24 cellular contexts compared by ENCODE assay signal in genomic region chr20:25526446-25526845, GRCh38. TPM values are rescaled to one million over a fixed set of nuclear protein-coding genes. Genes with fewer than 3 reads are reported as not detected.
DNase-seq lines count a peak whose midpoint lies in the region; ATAC-seq and TF ChIP-seq lines count a peak whose summit lies in the region.
"Had no signal": no experiment of that assay in that cellular context is flagged by ENCODE, and none has a peak within 500 bp of the region (broad histone marks: within the 10 kb centered on the region; RNA-seq: fewer than 3 reads in every experiment).

No MANE protein-coding gene starts in this region.

- peaks cover 17% of the 10 kb centered on the region for H3K4me1 ChIP-seq in osteoblast (ENCODE audit: insufficient read depth, low read length)
- H3K4me1 ChIP-seq: heart right ventricle, prostate gland, testis had no signal

- H4K20me1 ChIP-seq in osteoblast (ENCODE audit: insufficient read depth, low read length): no peaks in the 10 kb centered on the region

- peak; percentile 63 for DNase-seq in cardiac septum (ENCODE audit: low spot score)
- no peak for DNase-seq in left ventricle myocardium superior
- no peak for DNase-seq in coronary artery (ENCODE audit: low spot score)
- no peak for DNase-seq in osteoblast (ENCODE audit: insufficient read length, low spot score, missing footprints)
- no peak for DNase-seq in KBM-7
- DNase-seq in NCI-H187 (lab: John Stamatoyannopoulos, UW): no peak
- no peak for DNase-seq in SHP77 treated with DMSO at 0.1 percent for 48 hours (lab: John Stamatoyannopoulos, UW)
- DNase-seq: activated CD8-positive, alpha-beta memory T cell treated with anti-CD3 and anti-CD28 coated beads, Interleukin-2, amount 10 ng/mL, durations not matched to agents 7 days and 5 days; activated naive CD4-positive, alpha-beta T cell treated with anti-CD3 and anti-CD28 coated beads, Interleukin-2, amount 10 ng/mL, durations not matched to agents 7 days and 5 days; activated T-cell treated with anti-CD3 and anti-CD28 coated beads, Interleukin-2, amount 50 U/mL, for 72 hours; amygdala; cortex of kidney; DMS153; heart right ventricle; MM.1S; NCI-H1417; NCI-H2081; stimulated activated naive CD8-positive, alpha-beta T cell treated with anti-CD3 and anti-CD28 coated beads, Interleukin-15, Interleukin-2, amounts not matched to agents 100 U/mL and 50 U/mL, for 24 hours; testis; WERI-Rb-1 had no signal

- in situ Hi-C loops in KBM-7 (cut with MboI; ENCODE audit: low pct_unique_long_range_greater_than_20kb, low sequenced_read_pairs): no loop called here

- H3K4me3 Mint-ChIP-seq in activated T-helper 17 cell treated with anti-CD3 and anti-CD28 coated beads, Interleukin-2, amount 50 U/mL, for 72 hours: no peak overlapping the region
- H3K4me3 Mint-ChIP-seq: activated CD8-positive, alpha-beta memory T cell treated with anti-CD3 and anti-CD28 coated beads, Interleukin-2, amount 10 ng/mL, durations not matched to agents 7 days and 5 days; activated naive CD4-positive, alpha-beta T cell treated with anti-CD3 and anti-CD28 coated beads, Interleukin-2, amount 10 ng/mL, durations not matched to agents 7 days and 5 days; activated T-cell treated with anti-CD3 and anti-CD28 coated beads, Interleukin-2, amount 50 U/mL, for 72 hours had no signal

- H3K9me3 ChIP-seq in osteoblast (ENCODE audit: low read depth, low read length): no peaks in the 10 kb centered on the region
- H3K9me3 ChIP-seq: prostate gland, testis had no signal

- H3K9me3 Mint-ChIP-seq in activated T-helper 17 cell treated with anti-CD3 and anti-CD28 coated beads, Interleukin-2, amount 50 U/mL, for 72 hours: peaks cover 9% of the 10 kb centered on the region

- no peak for ATAC-seq in left ventricle myocardium superior
- no peak for ATAC-seq in activated T-helper 17 cell treated with anti-CD3 and anti-CD28 coated beads, Interleukin-2, amount 50 U/mL, for 72 hours (replicated peaks)
- ATAC-seq: activated CD8-positive, alpha-beta memory T cell treated with anti-CD3 and anti-CD28 coated beads, Interleukin-2, amount 10 ng/mL, durations not matched to agents 7 days and 5 days; activated T-cell treated with anti-CD3 and anti-CD28 coated beads, Interleukin-2, amount 50 U/mL, for 72 hours; K562; stimulated activated naive CD8-positive, alpha-beta T cell treated with anti-CD3 and anti-CD28 coated beads, Interleukin-15, Interleukin-2, amounts not matched to agents 100 U/mL and 50 U/mL, for 24 hours had no signal

- peaks cover 5% of the 10 kb centered on the region for H3K36me3 Mint-ChIP-seq in activated T-helper 17 cell treated with anti-CD3 and anti-CD28 coated beads, Interleukin-2, amount 50 U/mL, for 72 hours (ENCODE audit: low read depth)
- H3K36me3 Mint-ChIP-seq: activated CD8-positive, alpha-beta memory T cell treated with anti-CD3 and anti-CD28 coated beads, Interleukin-2, amount 10 ng/mL, durations not matched to agents 7 days and 5 days; activated naive CD4-positive, alpha-beta T cell treated with anti-CD3 and anti-CD28 coated beads, Interleukin-2, amount 10 ng/mL, durations not matched to agents 7 days and 5 days had no signal

- H3K27me3 Mint-ChIP-seq in activated T-helper 17 cell treated with anti-CD3 and anti-CD28 coated beads, Interleukin-2, amount 50 U/mL, for 72 hours: no peaks in the 10 kb centered on the region
- H3K27me3 Mint-ChIP-seq: activated CD8-positive, alpha-beta memory T cell treated with anti-CD3 and anti-CD28 coated beads, Interleukin-2, amount 10 ng/mL, durations not matched to agents 7 days and 5 days; activated naive CD4-positive, alpha-beta T cell treated with anti-CD3 and anti-CD28 coated beads, Interleukin-2, amount 10 ng/mL, durations not matched to agents 7 days and 5 days had no signal

- H3K27me3 ChIP-seq in osteoblast (ENCODE audit: insufficient read depth, low read length): no peaks in the 10 kb centered on the region
- H3K27me3 ChIP-seq: heart right ventricle, testis had no signal

- H2AFZ ChIP-seq in osteoblast (ENCODE audit: low read length): no peak overlapping the region

- no peak overlapping the region for H3K27ac Mint-ChIP-seq in activated T-helper 17 cell treated with anti-CD3 and anti-CD28 coated beads, Interleukin-2, amount 50 U/mL, for 72 hours
- H3K27ac Mint-ChIP-seq: activated CD8-positive, alpha-beta memory T cell treated with anti-CD3 and anti-CD28 coated beads, Interleukin-2, amount 10 ng/mL, durations not matched to agents 7 days and 5 days; activated naive CD4-positive, alpha-beta T cell treated with anti-CD3 and anti-CD28 coated beads, Interleukin-2, amount 10 ng/mL, durations not matched to agents 7 days and 5 days; activated T-cell treated with anti-CD3 and anti-CD28 coated beads, Interleukin-2, amount 50 U/mL, for 72 hours had no signal

- H3K36me3 ChIP-seq in osteoblast (ENCODE audit: insufficient read depth, low read length): no peaks in the 10 kb centered on the region
- H3K36me3 ChIP-seq: prostate gland had no signal

- peaks cover 6% of the 10 kb centered on the region for H3K79me2 ChIP-seq in osteoblast (ENCODE audit: insufficient read depth, low read length)

- no peaks in the 10 kb centered on the region for H3K4me1 Mint-ChIP-seq in activated T-helper 17 cell treated with anti-CD3 and anti-CD28 coated beads, Interleukin-2, amount 50 U/mL, for 72 hours
- H3K4me1 Mint-ChIP-seq: activated CD8-positive, alpha-beta memory T cell treated with anti-CD3 and anti-CD28 coated beads, Interleukin-2, amount 10 ng/mL, durations not matched to agents 7 days and 5 days; activated naive CD4-positive, alpha-beta T cell treated with anti-CD3 and anti-CD28 coated beads, Interleukin-2, amount 10 ng/mL, durations not matched to agents 7 days and 5 days had no signal

- TF ChIP-seq CTCF in coronary artery (IDR thresholded peaks at IDR 0.05): no peak
- TF ChIP-seq CTCF in osteoblast (IDR thresholded peaks at IDR 0.05; ENCODE audit: extremely low read depth, low read depth, low read length): no peak

- H3K4me3 ChIP-seq in coronary artery (no peak overlapping the region), osteoblast (ENCODE audit: insufficient read depth, low read length) (peak overlapping the region; percentile 33)
- H3K4me3 ChIP-seq: heart right ventricle, K562, prostate gland, testis had no signal

- H3K27ac ChIP-seq in coronary artery (peak overlapping the region; percentile 5 to 69), osteoblast (ENCODE audit: low read depth, low read length) (peak overlapping the region; percentile 88)
- H3K27ac ChIP-seq: heart right ventricle, prostate gland, testis, WERI-Rb-1 had no signal

- intact Hi-C loops in cardiac septum (cut with DNase I): no loop called here
- intact Hi-C loops in left ventricle myocardium superior (cut with micrococcal nuclease): no loop called here

- peak overlapping the region; percentile 56 for H3K4me2 ChIP-seq in osteoblast (ENCODE audit: insufficient read depth, low read length)

RNA-seq across cellular contexts. Expression of gene NINL, which starts 58.9 kb away (rescaled TPM):
- total RNA-seq in cardiac septum: 1.4 TPM
- 7.6 TPM for total RNA-seq in left ventricle myocardium superior
- 14.1 and 14.8 TPM in 2 replicates for total RNA-seq in osteoblast
- total RNA-seq in activated T-helper 17 cell treated with anti-CD3 and anti-CD28 coated beads, Interleukin-2, amount 50 U/mL, for 72 hours: 1 to 10 TPM; 1.7 to 4.6 TPM
- total RNA-seq: HT-29 had no signal
